5 cellular contexts compared by ENCODE assay signal in genomic region chr3:7577513-7577912, GRCh38.
"Had no signal": no experiment of that assay in that cellular context is flagged by ENCODE, and none has a peak within 500 bp of the region (broad histone marks: within the 10 kb centered on the region; RNA-seq: fewer than 3 reads in every experiment).

No MANE protein-coding gene starts in this region.

- DNase-seq: IMR-90 had no signal

- H3K27me3 Mint-ChIP-seq: IgD-negative memory B cell had no signal

- H3K4me3 ChIP-seq: K562 had no signal

- H3K36me3 Mint-ChIP-seq: IgD-negative memory B cell had no signal

- H3K4me1 Mint-ChIP-seq: IgD-negative memory B cell had no signal

- ATAC-seq: HepG2, K562 had no signal

- H3K4me3 Mint-ChIP-seq: IgD-negative memory B cell had no signal

- H3K27ac Mint-ChIP-seq: IgD-negative memory B cell had no signal

- H3K27ac ChIP-seq: HL-60 had no signal
